Comparison of ENCODE assay signal across 17 cellular contexts in genomic region chr9:96918550-96918949, GRCh38. TPM values are rescaled to one million over a fixed set of nuclear protein-coding genes. Genes with fewer than 3 reads are reported as not detected.
"Had no signal": no experiment of that assay in that cellular context is flagged by ENCODE, and none has a peak within 500 bp of the region (broad histone marks: within the 10 kb centered on the region; RNA-seq: fewer than 3 reads in every experiment).

No MANE protein-coding gene starts in this region.

RNA-seq across cellular contexts. Expression of gene NUTM2G, which starts 10.1 kb away (rescaled TPM):
- total RNA-seq: naive thymus-derived CD8-positive, alpha-beta T cell; natural killer cell treated with Interleukin-12 subunit alpha and Interleukin-12 subunit beta and Interleukin-15 and Interleukin-18, amount 100 ng/mL, for 72 hours; omental fat pad; osteocyte; pancreas; posterior vena cava; prostate gland; pulmonary artery endothelial cell; right atrium auricular region; sciatic nerve; smooth muscle cell; spleen; suprapubic skin; transverse colon; upper lobe of right lung; urinary bladder; uterus had no signal
- polyA plus RNA-seq: pancreas, spleen, urinary bladder had no signal
